Comparison of ENCODE assay signal across 2 cellular contexts in the genomic region with DNA sequence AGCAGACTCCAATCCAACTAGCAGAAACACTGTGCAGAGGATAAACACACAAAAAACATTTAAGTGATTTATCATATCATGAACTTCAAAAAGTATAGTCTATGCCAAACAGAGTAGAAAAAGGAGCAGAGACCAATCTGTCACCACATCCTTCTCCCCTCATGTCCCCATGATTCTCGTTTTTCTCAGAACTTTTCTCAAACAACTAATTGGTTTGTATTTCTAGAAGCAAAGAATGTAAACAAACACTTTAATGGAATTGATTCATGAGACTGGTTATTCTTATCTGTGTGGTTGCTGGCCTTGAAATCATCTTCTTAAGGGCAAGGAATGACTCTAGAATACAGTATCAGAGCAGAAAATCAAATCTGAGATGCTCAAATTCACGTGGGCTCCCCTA.
TF ChIP-seq lines count a peak whose summit lies in the region.

No MANE protein-coding gene starts in this region.

TF ChIP-seq in liver, 16 proteins besides CTCF, POLR2A, EP300 and RAD21 (continued from another document):
- TF ChIP-seq GABPA (IDR thresholded peaks at IDR 0.05 in 1 of 2, conservative IDR thresholded peaks at IDR 0.05 in 1 of 2) (no peak), FOXA2 (IDR thresholded peaks at IDR 0.05) (no peak)

TF ChIP-seq in HepG2, 621 proteins besides CTCF, POLR2A, EP300 and RAD21 (continued from another document):
- TF ChIP-seq TRIM24 (CRISPR knock-in tag; IDR thresholded peaks at IDR 0.05) = no peak
- TF ChIP-seq SKIL (CRISPR knock-in tag; IDR thresholded peaks at IDR 0.05; ENCODE audit: borderline replicate concordance) = no peak
- TF ChIP-seq, protein P1, sequence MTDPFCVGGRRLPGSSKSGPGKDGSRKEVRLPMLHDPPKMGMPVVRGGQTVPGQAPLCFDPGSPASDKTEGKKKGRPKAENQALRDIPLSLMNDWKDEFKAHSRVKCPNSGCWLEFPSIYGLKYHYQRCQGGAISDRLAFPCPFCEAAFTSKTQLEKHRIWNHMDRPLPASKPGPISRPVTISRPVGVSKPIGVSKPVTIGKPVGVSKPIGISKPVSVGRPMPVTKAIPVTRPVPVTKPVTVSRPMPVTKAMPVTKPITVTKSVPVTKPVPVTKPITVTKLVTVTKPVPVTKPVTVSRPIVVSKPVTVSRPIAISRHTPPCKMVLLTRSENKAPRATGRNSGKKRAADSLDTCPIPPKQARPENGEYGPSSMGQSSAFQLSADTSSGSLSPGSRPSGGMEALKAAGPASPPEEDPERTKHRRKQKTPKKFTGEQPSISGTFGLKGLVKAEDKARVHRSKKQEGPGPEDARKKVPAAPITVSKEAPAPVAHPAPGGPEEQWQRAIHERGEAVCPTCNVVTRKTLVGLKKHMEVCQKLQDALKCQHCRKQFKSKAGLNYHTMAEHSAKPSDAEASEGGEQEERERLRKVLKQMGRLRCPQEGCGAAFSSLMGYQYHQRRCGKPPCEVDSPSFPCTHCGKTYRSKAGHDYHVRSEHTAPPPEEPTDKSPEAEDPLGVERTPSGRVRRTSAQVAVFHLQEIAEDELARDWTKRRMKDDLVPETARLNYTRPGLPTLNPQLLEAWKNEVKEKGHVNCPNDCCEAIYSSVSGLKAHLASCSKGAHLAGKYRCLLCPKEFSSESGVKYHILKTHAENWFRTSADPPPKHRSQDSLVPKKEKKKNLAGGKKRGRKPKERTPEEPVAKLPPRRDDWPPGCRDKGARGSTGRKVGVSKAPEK (CRISPR knock-in tag; IDR thresholded peaks at IDR 0.05; ENCODE audit: borderline replicate concordance) = no peak
- no peak for TF ChIP-seq CENPX (CRISPR knock-in tag; IDR thresholded peaks at IDR 0.05)
- TF ChIP-seq ZFP41 (CRISPR knock-in tag; IDR thresholded peaks at IDR 0.05; ENCODE audit: borderline replicate concordance) = no peak
- TF ChIP-seq FOXA1 (IDR thresholded peaks at IDR 0.05) = no peak
- no peak for TF ChIP-seq FOXA1 (CRISPR knock-in tag; IDR thresholded peaks at IDR 0.05)
- TF ChIP-seq, protein P2, sequence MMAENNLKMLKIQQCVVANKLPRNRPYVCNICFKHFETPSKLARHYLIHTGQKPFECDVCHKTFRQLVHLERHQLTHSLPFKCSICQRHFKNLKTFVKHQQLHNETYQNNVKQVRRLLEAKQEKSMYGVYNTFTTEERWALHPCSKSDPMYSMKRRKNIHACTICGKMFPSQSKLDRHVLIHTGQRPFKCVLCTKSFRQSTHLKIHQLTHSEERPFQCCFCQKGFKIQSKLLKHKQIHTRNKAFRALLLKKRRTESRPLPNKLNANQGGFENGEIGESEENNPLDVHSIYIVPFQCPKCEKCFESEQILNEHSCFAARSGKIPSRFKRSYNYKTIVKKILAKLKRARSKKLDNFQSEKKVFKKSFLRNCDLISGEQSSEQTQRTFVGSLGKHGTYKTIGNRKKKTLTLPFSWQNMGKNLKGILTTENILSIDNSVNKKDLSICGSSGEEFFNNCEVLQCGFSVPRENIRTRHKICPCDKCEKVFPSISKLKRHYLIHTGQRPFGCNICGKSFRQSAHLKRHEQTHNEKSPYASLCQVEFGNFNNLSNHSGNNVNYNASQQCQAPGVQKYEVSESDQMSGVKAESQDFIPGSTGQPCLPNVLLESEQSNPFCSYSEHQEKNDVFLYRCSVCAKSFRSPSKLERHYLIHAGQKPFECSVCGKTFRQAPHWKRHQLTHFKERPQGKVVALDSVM (CRISPR knock-in tag; IDR thresholded peaks at IDR 0.05) = no peak
- TF ChIP-seq, protein P3, sequence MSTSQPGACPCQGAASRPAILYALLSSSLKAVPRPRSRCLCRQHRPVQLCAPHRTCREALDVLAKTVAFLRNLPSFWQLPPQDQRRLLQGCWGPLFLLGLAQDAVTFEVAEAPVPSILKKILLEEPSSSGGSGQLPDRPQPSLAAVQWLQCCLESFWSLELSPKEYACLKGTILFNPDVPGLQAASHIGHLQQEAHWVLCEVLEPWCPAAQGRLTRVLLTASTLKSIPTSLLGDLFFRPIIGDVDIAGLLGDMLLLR (CRISPR knock-in tag; IDR thresholded peaks at IDR 0.05) = no peak
- no peak for TF ChIP-seq RFX1 (IDR thresholded peaks at IDR 0.05)
- TF ChIP-seq MED13 (CRISPR knock-in tag; IDR thresholded peaks at IDR 0.05) = no peak
- no peak for TF ChIP-seq NFAT5 (CRISPR knock-in tag; IDR thresholded peaks at IDR 0.05)
- TF ChIP-seq KDM1A (CRISPR knock-in tag; IDR thresholded peaks at IDR 0.05) = no peak
- TF ChIP-seq HCFC1 (IDR thresholded peaks at IDR 0.05; ENCODE audit: low read depth, low read length) = no peak
- no peak for TF ChIP-seq PBX3 (CRISPR knock-in tag; IDR thresholded peaks at IDR 0.05; ENCODE audit: borderline replicate concordance)
- no peak for TF ChIP-seq SAP130 (CRISPR knock-in tag; IDR thresholded peaks at IDR 0.05; ENCODE audit: low read depth)
